Comparison of ENCODE assay signal across 19 cellular contexts in the genomic region with DNA sequence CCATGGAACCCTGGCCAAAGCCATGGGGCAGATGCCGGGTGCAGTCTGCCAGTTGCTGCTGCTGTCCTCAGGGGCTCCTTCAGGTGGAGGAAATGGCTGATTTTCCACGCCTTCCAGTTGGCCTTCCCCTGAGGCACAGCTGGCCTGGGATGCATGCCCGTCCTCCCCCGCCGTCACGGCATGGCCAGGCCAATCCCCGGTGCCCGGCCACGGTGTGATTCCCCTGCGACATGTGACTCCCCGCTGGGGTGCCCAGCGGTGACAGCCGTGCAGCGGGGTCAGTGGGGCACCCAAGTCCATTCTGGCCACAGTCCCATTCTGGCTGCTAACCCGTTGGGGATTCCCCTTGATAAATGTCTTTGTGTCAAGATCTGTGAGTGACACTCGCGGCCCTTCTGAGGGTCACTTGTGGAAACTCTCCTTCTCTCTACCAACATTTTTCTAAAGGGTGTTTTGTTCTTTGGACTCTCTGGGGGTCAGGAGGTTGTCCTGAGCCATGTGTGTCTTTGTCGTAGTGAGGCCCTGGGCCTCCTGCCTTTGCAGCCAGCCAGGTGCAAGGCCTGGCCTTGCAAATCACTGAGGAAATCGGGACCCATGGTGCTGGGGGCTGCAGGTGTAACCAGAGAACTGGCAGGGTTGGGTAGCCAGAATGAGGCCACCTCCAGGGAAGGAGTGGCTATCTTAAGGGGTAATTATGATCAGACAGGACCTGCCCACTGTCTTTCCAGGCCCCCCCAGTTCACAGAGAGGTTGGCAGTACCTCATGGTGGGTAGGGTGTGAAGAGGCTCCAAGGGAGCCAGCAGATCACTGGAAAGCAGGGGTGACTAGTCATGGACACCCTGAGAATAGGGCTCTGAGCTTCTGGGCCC. TPM values are rescaled to one million over a fixed set of nuclear protein-coding genes. Genes with fewer than 3 reads are reported as not detected.
DNase-seq lines count a peak whose midpoint lies in the region; TF ChIP-seq lines count a peak whose summit lies in the region.
"Had no signal": no experiment of that assay in that cellular context is flagged by ENCODE, and none has a peak within 500 bp of the region (broad histone marks: within the 10 kb centered on the region; RNA-seq: fewer than 3 reads in every experiment).

No MANE protein-coding gene starts in this region.

- H4K91ac ChIP-seq in neuronal stem cell (ENCODE audit: low read depth, low read length, poor library complexity), result no peak overlapping the region

- H3K9ac ChIP-seq in neuronal stem cell (ENCODE audit: low read depth, low read length, poor library complexity), result peak overlapping the region; percentile 31

- peaks cover 2 to 4% of the 10 kb centered on the region in 2 donors for H3K36me3 ChIP-seq in neuronal stem cell (replicated peaks in 1 of 2; ENCODE audit: control insufficient read depth in 2 of 2, insufficient read depth in 2 of 2, low read length in 2 of 2)
- H3K36me3 ChIP-seq in vagina, result no peaks in the 10 kb centered on the region
- H3K36me3 ChIP-seq: BE2C had no signal

- H3K27ac Mint-ChIP-seq in activated CD4-positive, alpha-beta memory T cell treated with anti-CD3 and anti-CD28 coated beads for 36 hours, result no peak overlapping the region
- H3K27ac Mint-ChIP-seq in activated CD4-positive, alpha-beta memory T cell treated with anti-CD3 and anti-CD28 coated beads, Interleukin-2, amount 10 ng/mL, durations not matched to agents 7 days and 5 days, result no peak overlapping the region
- H3K27ac Mint-ChIP-seq: CD4-positive, alpha-beta T cell had no signal

- H3K27me3 ChIP-seq in neuronal stem cell (ENCODE audit: control insufficient read depth in 3 of 3, insufficient read depth in 3 of 3, low read depth in 1 of 3, low read length in 3 of 3), result no peaks in the 10 kb centered on the region
- no peaks in the 10 kb centered on the region for H3K27me3 ChIP-seq in vagina
- H3K27me3 ChIP-seq: BE2C had no signal

- CTCF ChIA-PET in activated CD4-positive, alpha-beta memory T cell treated with anti-CD3 and anti-CD28 coated beads for 36 hours (lab: Charles Lee), result no interaction called here
- CTCF ChIA-PET in activated CD4-positive, alpha-beta memory T cell treated with anti-CD3 and anti-CD28 coated beads, Interleukin-2, amount 10 ng/mL, durations not matched to agents 7 days and 5 days (lab: Charles Lee), result no interaction called here

- peaks cover 10% of the 10 kb centered on the region for H3K9me3 Mint-ChIP-seq in activated CD4-positive, alpha-beta memory T cell treated with anti-CD3 and anti-CD28 coated beads for 36 hours
- peaks cover 18% of the 10 kb centered on the region for H3K9me3 Mint-ChIP-seq in activated CD4-positive, alpha-beta memory T cell treated with anti-CD3 and anti-CD28 coated beads, Interleukin-2, amount 10 ng/mL, durations not matched to agents 7 days and 5 days
- H3K9me3 Mint-ChIP-seq: CD4-positive, alpha-beta T cell had no signal

- no peak overlapping the region for H2AFZ ChIP-seq in neuronal stem cell (ENCODE audit: low read length)

- H3K4me3 ChIP-seq in neuronal stem cell (ENCODE audit: low read length in 2 of 2) (peak overlapping the region in 1 of 2 donors; percentile 22), vagina (no peak overlapping the region)

- no peaks in the 10 kb centered on the region for H3K4me1 Mint-ChIP-seq in activated CD4-positive, alpha-beta memory T cell treated with anti-CD3 and anti-CD28 coated beads for 36 hours (ENCODE audit: low read depth)
- no peaks in the 10 kb centered on the region for H3K4me1 Mint-ChIP-seq in activated CD4-positive, alpha-beta memory T cell treated with anti-CD3 and anti-CD28 coated beads, Interleukin-2, amount 10 ng/mL, durations not matched to agents 7 days and 5 days

- no peaks in the 10 kb centered on the region for H3K79me1 ChIP-seq in neuronal stem cell (ENCODE audit: low read depth, low read length)

- H2AK5ac ChIP-seq in neuronal stem cell (ENCODE audit: low read depth, low read length), result peak overlapping the region; percentile 3

- intact Hi-C loops in activated CD4-positive, alpha-beta memory T cell treated with anti-CD3 and anti-CD28 coated beads for 36 hours (cut with micrococcal nuclease), result no loop called here
- intact Hi-C loops in vagina (cut with DNase I), result no loop called here

- no peak overlapping the region for H3K4me3 Mint-ChIP-seq in activated CD4-positive, alpha-beta memory T cell treated with anti-CD3 and anti-CD28 coated beads for 36 hours
- H3K4me3 Mint-ChIP-seq in activated CD4-positive, alpha-beta memory T cell treated with anti-CD3 and anti-CD28 coated beads, Interleukin-2, amount 10 ng/mL, durations not matched to agents 7 days and 5 days, result no peak overlapping the region
- H3K4me3 Mint-ChIP-seq: CD4-positive, alpha-beta T cell had no signal

- H4K8ac ChIP-seq in neuronal stem cell (ENCODE audit: low read depth, low read length), result no peak overlapping the region

- H3K27ac ChIP-seq in neuronal stem cell (replicated peaks; ENCODE audit: low read length) (no peak overlapping the region), vagina (no peak overlapping the region)
- H3K27ac ChIP-seq: HL-60 had no signal

- no peak overlapping the region for H3K4me2 ChIP-seq in neuronal stem cell (ENCODE audit: insufficient read depth, low read length, poor library complexity, severe bottlenecking)

- no peak overlapping the region for H3K14ac ChIP-seq in neuronal stem cell (ENCODE audit: low read length)

- H2BK15ac ChIP-seq in neuronal stem cell (ENCODE audit: low read length), result no peak overlapping the region

- H3K4me1 ChIP-seq in neuronal stem cell (ENCODE audit: control insufficient read depth in 2 of 2, insufficient read depth in 1 of 2, low read depth in 1 of 2, low read length in 2 of 2) (no peaks in the 10 kb centered on the region), vagina (no peaks in the 10 kb centered on the region)
- H3K4me1 ChIP-seq: BE2C had no signal

- H3K36me3 Mint-ChIP-seq in activated CD4-positive, alpha-beta memory T cell treated with anti-CD3 and anti-CD28 coated beads for 36 hours, result peaks cover 23% of the 10 kb centered on the region
- peaks cover 17% of the 10 kb centered on the region for H3K36me3 Mint-ChIP-seq in activated CD4-positive, alpha-beta memory T cell treated with anti-CD3 and anti-CD28 coated beads, Interleukin-2, amount 10 ng/mL, durations not matched to agents 7 days and 5 days (ENCODE audit: low read depth)

- no peak overlapping the region for H2BK12ac ChIP-seq in neuronal stem cell (ENCODE audit: low read length)

- no peak overlapping the region for H2BK120ac ChIP-seq in neuronal stem cell (ENCODE audit: low read depth, low read length)

- H3K23ac ChIP-seq in neuronal stem cell (ENCODE audit: low read depth, low read length, poor library complexity), result no peak overlapping the region

- no peak overlapping the region for H2BK5ac ChIP-seq in neuronal stem cell (ENCODE audit: low read length)

- no peak overlapping the region for H3K4ac ChIP-seq in neuronal stem cell (ENCODE audit: low read length)

- no peak for TF ChIP-seq CTCF in vagina (IDR thresholded peaks at IDR 0.05)

- no CpG with 5 or more reads among the region's 19 CpGs for WGBS in neuronal stem cell (ENCODE audit: extremely low coverage in 2 of 2, insufficient read length in 2 of 2, insufficient replicate concordance in 1 of 2), 2 donors

- POLR2A ChIA-PET in activated CD4-positive, alpha-beta memory T cell treated with anti-CD3 and anti-CD28 coated beads for 36 hours (lab: Charles Lee), result no interaction called here
- POLR2A ChIA-PET in activated CD4-positive, alpha-beta memory T cell treated with anti-CD3 and anti-CD28 coated beads, Interleukin-2, amount 10 ng/mL, durations not matched to agents 7 days and 5 days (lab: Charles Lee), result no interaction called here

- DNase-seq in activated CD4-positive, alpha-beta memory T cell treated with anti-CD3 and anti-CD28 coated beads for 36 hours, result peak; percentile 0
- no peak for DNase-seq in activated CD4-positive, alpha-beta memory T cell treated with anti-CD3 and anti-CD28 coated beads, Interleukin-2, amount 10 ng/mL, durations not matched to agents 7 days and 5 days
- DNase-seq in ecto neural progenitor cell (ENCODE audit: low spot score) (peak; percentile 43), neuronal stem cell (ENCODE audit: low spot score) (no peak), vagina (ENCODE audit: extremely low spot score in 2 of 2) (peak; percentile 60 to 77), SHP77 treated with DMSO at 0.1 percent for 48 hours (lab: John Stamatoyannopoulos, UW) (no peak), OCI-M2 (lab: John Stamatoyannopoulos, UW; ENCODE audit: unreplicated experiment) (no peak)
- no peak for DNase-seq in stimulated activated CD4-positive, alpha-beta T cell treated with anti-CD3 and anti-CD28 coated beads, Interleukin-4, amount 100 ng/mL, for 4 hours
- DNase-seq: 8988T; BE2C; CD4-positive, alpha-beta T cell; DMS53; HCEC 1CT; NCI-H1930; NCI-H2171; NCI-H446; NCI-H69; SIG-M5 had no signal

- peak overlapping the region; percentile 14 for H3K18ac ChIP-seq in neuronal stem cell (ENCODE audit: low read length)

- H3K9me3 ChIP-seq in neuronal stem cell (replicated peaks in 1 of 2; ENCODE audit: control insufficient read depth in 2 of 2, insufficient read depth in 1 of 2, low read depth in 1 of 2, low read length in 2 of 2) (peaks cover 21 to 36% of the 10 kb centered on the region in 2 donors), vagina (peaks cover 12% of the 10 kb centered on the region)
- H3K9me3 ChIP-seq: BE2C had no signal

- no peak for TF ChIP-seq POLR2A in vagina (IDR thresholded peaks at IDR 0.05)

- H3K27me3 Mint-ChIP-seq in activated CD4-positive, alpha-beta memory T cell treated with anti-CD3 and anti-CD28 coated beads for 36 hours, result no peaks in the 10 kb centered on the region
- no peaks in the 10 kb centered on the region for H3K27me3 Mint-ChIP-seq in activated CD4-positive, alpha-beta memory T cell treated with anti-CD3 and anti-CD28 coated beads, Interleukin-2, amount 10 ng/mL, durations not matched to agents 7 days and 5 days
- H3K27me3 Mint-ChIP-seq: CD4-positive, alpha-beta T cell had no signal

RNA-seq across cellular contexts. Expression of gene KCNQ1OT1, which starts 37.1 kb away (rescaled TPM):
- under 1 TPM; 0.19 TPM for total RNA-seq in activated CD4-positive, alpha-beta memory T cell treated with anti-CD3 and anti-CD28 coated beads for 36 hours
- total RNA-seq in activated CD4-positive, alpha-beta memory T cell treated with anti-CD3 and anti-CD28 coated beads, Interleukin-2, amount 10 ng/mL, durations not matched to agents 7 days and 5 days, result under 1 TPM; 0.25 to 0.28 TPM
- polyA plus RNA-seq in neuronal stem cell (2013, experiment 1 of 2), result 0.08 TPM
- 0.11 TPM for polyA plus RNA-seq in neuronal stem cell (2013, experiment 2 of 2)
- 3.4 TPM for total RNA-seq in vagina

Comparison
In these comparisons a context has a peak if more than half of its experiments do, and no peak if none do; other contexts are left out.
1. DNase-seq: peak in activated CD4-positive, alpha-beta memory T cell treated with anti-CD3 and anti-CD28 coated beads for 36 hours (single experiment), ecto neural progenitor cell (single experiment) and vagina (2 of 2); none in activated CD4-positive, alpha-beta memory T cell treated with anti-CD3 and anti-CD28 coated beads, Interleukin-2, amount 10 ng/mL, durations not matched to agents 7 days and 5 days (single experiment), neuronal stem cell (single experiment), stimulated activated CD4-positive, alpha-beta T cell treated with anti-CD3 and anti-CD28 coated beads, Interleukin-4, amount 100 ng/mL, for 4 hours (0 of 2), SHP77 treated with DMSO at 0.1 percent for 48 hours (single experiment) and OCI-M2 (single experiment).